Comparison of ENCODE assay signal across 11 cellular contexts in genomic region chr3:146468234-146468931, GRCh38. TPM values are rescaled to one million over a fixed set of nuclear protein-coding genes. Genes with fewer than 3 reads are reported as not detected.
DNase-seq lines count a peak whose midpoint lies in the region; ATAC-seq and TF ChIP-seq lines count a peak whose summit lies in the region.
"Had no signal": no experiment of that assay in that cellular context is flagged by ENCODE, and none has a peak within 500 bp of the region (broad histone marks: within the 10 kb centered on the region; RNA-seq: fewer than 3 reads in every experiment).

No MANE protein-coding gene starts in this region.

- TF ChIP-seq CTCF in MCF 10A (IDR thresholded peaks at IDR 0.05; ENCODE audit: unreplicated experiment) (no peak), hepatocyte (IDR thresholded peaks at IDR 0.05; ENCODE audit: poor library complexity) (no peak), tibial nerve (IDR thresholded peaks at IDR 0.05) (no peak)

- intact Hi-C loops in activated CD4-positive, alpha-beta T cell treated with anti-CD3 and anti-CD28 coated beads for 36 hours (cut with DNase I, micrococcal nuclease), result loop anchor here in 1 of 2 experiments (2.0 kb wide), 1 partner anchor 76 kb away; the partner anchor contains the start of gene PLSCR1
- intact Hi-C loops in MCF 10A (cut with micrococcal nuclease), result no loop called here

- no peak for DNase-seq in activated CD4-positive, alpha-beta T cell treated with anti-CD3 and anti-CD28 coated beads for 36 hours
- DNase-seq in activated CD4-positive, alpha-beta T cell treated with anti-CD3 and anti-CD28 coated beads, Interleukin-2, amount 50 U/mL, for 4 hours, result no peak
- DNase-seq in MCF 10A (ENCODE audit: unreplicated experiment) (peak; percentile 58), hepatocyte (ENCODE audit: low spot score) (no peak), tibial nerve (ENCODE audit: low spot score in 2 of 2) (peak; percentile 20 to 32), LoVo (ENCODE audit: low spot score) (no peak), HPDE6-E6E7 (ENCODE audit: extremely low spot score) (no peak)

- no peak for TF ChIP-seq POLR2A in tibial nerve (IDR thresholded peaks at IDR 0.05)

- POLR2A ChIA-PET in activated CD4-positive, alpha-beta T cell treated with anti-CD3 and anti-CD28 coated beads for 36 hours (lab: Charles Lee), result interaction anchor here (1.0 kb wide), 1 partner anchor 76 kb away, joined by 4 read pairs; the partner anchor contains the start of gene PLSCR1
- POLR2A ChIA-PET in MCF 10A (lab: Yijun Ruan, JAX), result interaction anchor here (1.2 kb wide), 1 partner anchor 38 kb away, joined by 3 read pairs; no protein-coding TSS in a partner anchor

- H3K27me3 Mint-ChIP-seq in activated CD4-positive, alpha-beta T cell treated with anti-CD3 and anti-CD28 coated beads for 36 hours, result no peaks in the 10 kb centered on the region
- H3K27me3 Mint-ChIP-seq in MCF 10A (ENCODE audit: insufficient read depth, unreplicated experiment), result no peaks in the 10 kb centered on the region

- H3K36me3 ChIP-seq in hepatocyte (replicated peaks; ENCODE audit: insufficient read depth, low read depth) (no peaks in the 10 kb centered on the region), tibial nerve (no peaks in the 10 kb centered on the region)

- no peaks in the 10 kb centered on the region for H3K36me3 Mint-ChIP-seq in activated CD4-positive, alpha-beta T cell treated with anti-CD3 and anti-CD28 coated beads for 36 hours (ENCODE audit: low read depth)
- H3K36me3 Mint-ChIP-seq in MCF 10A (ENCODE audit: insufficient read depth, unreplicated experiment), result peaks cover 4% of the 10 kb centered on the region

- BruUV-seq in MCF 10A (replicated peaks; lab: Mats Ljungman, UMichigan), result no TSS peak

- peak overlapping the region; percentile 85 for H3K4me2 ChIP-seq in hepatocyte

- CTCF ChIA-PET in activated CD4-positive, alpha-beta T cell treated with anti-CD3 and anti-CD28 coated beads for 36 hours (lab: Charles Lee), result interaction anchor here (0.7 to 1.2 kb wide), 2 partner anchors 76 to 107 kb away, joined by 3 to 6 read pairs; partner anchors contain the start of gene PLSCR1
- CTCF ChIA-PET in MCF 10A (lab: Yijun Ruan, JAX), result interaction anchor here (0.8 kb wide), 1 partner anchor 109 kb away, joined by 3 read pairs; no protein-coding TSS in a partner anchor

- no peak for TF ChIP-seq EP300 in tibial nerve (IDR thresholded peaks at IDR 0.05)

- no peak overlapping the region for H2AFZ ChIP-seq in hepatocyte

- no peaks in the 10 kb centered on the region for H4K20me1 ChIP-seq in hepatocyte (ENCODE audit: insufficient read depth, poor library complexity, severe bottlenecking)

- H3K4me1 ChIP-seq in hepatocyte (ENCODE audit: insufficient read depth) (no peaks in the 10 kb centered on the region), tibial nerve (peaks cover 0 to 18% (median 0%) of the 10 kb centered on the region in 4 donors)

- WGBS in hepatocyte (ENCODE audit: low lambda C conversion rate, missing lambda C conversion rate), result 75% methylated on average over 6 of the region's 6 CpGs
- 23 to 34% methylated on average over 6 of the region's 6 CpGs for WGBS in tibial nerve, 2 donors

- peak overlapping the region; percentile 67 for H3K4me3 Mint-ChIP-seq in activated CD4-positive, alpha-beta T cell treated with anti-CD3 and anti-CD28 coated beads for 36 hours
- H3K4me3 Mint-ChIP-seq in MCF 10A (ENCODE audit: unreplicated experiment), result no peak overlapping the region

- H3K27ac ChIP-seq in hepatocyte (peak overlapping the region; percentile 88), tibial nerve (peak overlapping the region in 2 of 4 donors; percentile 6 to 65)
- H3K27ac ChIP-seq: SK-N-MC had no signal

- no peaks in the 10 kb centered on the region for H3K9me2 ChIP-seq in hepatocyte (replicated peaks; ENCODE audit: insufficient read depth)

- H3K4me3 ChIP-seq in hepatocyte (no peak overlapping the region), tibial nerve (no peak overlapping the region)
- H3K4me3 ChIP-seq: SK-N-MC had no signal

- peak overlapping the region; percentile 60 for H3K27ac Mint-ChIP-seq in activated CD4-positive, alpha-beta T cell treated with anti-CD3 and anti-CD28 coated beads for 36 hours
- peak overlapping the region; percentile 79 for H3K27ac Mint-ChIP-seq in MCF 10A (ENCODE audit: low read depth, unreplicated experiment)

- H3K4me1 Mint-ChIP-seq in activated CD4-positive, alpha-beta T cell treated with anti-CD3 and anti-CD28 coated beads for 36 hours, result peaks cover 12% of the 10 kb centered on the region
- peaks cover 20% of the 10 kb centered on the region for H3K4me1 Mint-ChIP-seq in MCF 10A (ENCODE audit: insufficient read depth, unreplicated experiment)

- peaks cover 3% of the 10 kb centered on the region for H3K9me3 Mint-ChIP-seq in activated CD4-positive, alpha-beta T cell treated with anti-CD3 and anti-CD28 coated beads for 36 hours (ENCODE audit: low read depth)
- no peaks in the 10 kb centered on the region for H3K9me3 Mint-ChIP-seq in MCF 10A (ENCODE audit: unreplicated experiment)

- no peak for ATAC-seq in activated CD4-positive, alpha-beta T cell treated with anti-CD3 and anti-CD28 coated beads for 36 hours
- ATAC-seq in HG03175 (IDR thresholded peaks at IDR 0.05; ENCODE audit: unreplicated experiment), result no peak

- H3K9me3 ChIP-seq in hepatocyte (ENCODE audit: low read depth) (no peaks in the 10 kb centered on the region), tibial nerve (no peaks in the 10 kb centered on the region)

- no peaks in the 10 kb centered on the region for H3K79me2 ChIP-seq in hepatocyte

- no peaks in the 10 kb centered on the region for H3K27me3 ChIP-seq in hepatocyte
- H3K27me3 ChIP-seq in tibial nerve, result no peaks in the 10 kb centered on the region

RNA-seq across cellular contexts. Expression of gene PLSCR2, which starts 1.0 kb away (rescaled TPM):
- total RNA-seq in activated CD4-positive, alpha-beta T cell treated with anti-CD3 and anti-CD28 coated beads for 36 hours, result under 1 TPM in 1 of 2 experiments, not detected in 1; 0.25 TPM
- total RNA-seq in MCF 10A (2022) (not detected in 2 replicates), hepatocyte (not detected in 2 replicates), tibial nerve (not detected)
- polyA plus RNA-seq in hepatocyte, result 0.18 TPM in 1 of 2 replicates, not detected in the other
- total RNA-seq: A172, lower leg skin had no signal

Comparison
In these comparisons a context has a peak if more than half of its experiments do, and no peak if none do; other contexts are left out.
1. DNase-seq: peak in MCF 10A (single experiment) and tibial nerve (2 of 2); none in activated CD4-positive, alpha-beta T cell treated with anti-CD3 and anti-CD28 coated beads for 36 hours (single experiment), activated CD4-positive, alpha-beta T cell treated with anti-CD3 and anti-CD28 coated beads, Interleukin-2, amount 50 U/mL, for 4 hours (0 of 2), hepatocyte (single experiment), LoVo (single experiment) and HPDE6-E6E7 (single experiment).